In the genomic region with DNA sequence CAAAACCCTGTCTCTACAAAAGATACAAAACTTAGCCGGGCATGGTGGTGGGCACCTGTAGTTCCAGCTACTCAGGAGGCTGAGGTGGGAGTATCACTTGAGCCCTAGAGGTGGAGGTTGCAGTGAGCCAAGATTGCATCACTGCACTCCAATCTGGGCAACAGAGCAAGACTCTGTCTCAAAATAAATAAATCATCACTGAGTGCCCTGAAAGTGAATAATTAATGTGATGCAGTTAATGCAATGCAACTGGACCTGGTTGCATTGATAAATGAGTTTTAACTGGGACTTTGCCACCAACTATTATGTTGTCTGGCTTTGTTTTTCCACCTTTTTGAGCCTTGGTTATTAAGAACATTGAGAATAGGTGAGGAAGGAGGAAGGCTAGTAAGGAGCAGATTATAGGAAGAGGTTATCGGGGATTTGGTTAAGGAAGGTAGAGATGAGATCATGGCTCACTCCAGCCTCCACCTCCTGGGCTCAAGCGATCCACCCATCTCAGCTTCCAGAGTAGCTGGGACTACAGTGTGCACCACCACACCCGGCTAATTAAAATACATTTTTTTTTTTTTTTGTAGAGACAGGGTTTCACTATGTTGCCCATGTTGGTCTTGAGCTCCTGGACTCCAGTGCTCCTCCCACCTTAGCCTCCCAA, we compare ENCODE assay signal across 11 cellular contexts.
"Had no signal": no experiment of that assay in that cellular context is flagged by ENCODE, and none has a peak within 500 bp of the region (broad histone marks: within the 10 kb centered on the region; RNA-seq: fewer than 3 reads in every experiment).

No MANE protein-coding gene starts in this region.

- H3K4me3 ChIP-seq: ascending aorta, esophagus muscularis mucosa, tibial artery had no signal

- H3K27ac ChIP-seq: tibial artery had no signal

- H3K27ac Mint-ChIP-seq: stimulated activated memory B cell treated with anti-CD40 and anti-IgM and Interleukin-4, amounts not matched to agents 10 μg/mL and 1 μg/mL and 100 μg/mL, for 72 hours had no signal

- H3K27me3 ChIP-seq: ascending aorta, esophagus muscularis mucosa, tibial artery had no signal

- ATAC-seq: activated CD4-positive, CD25-positive, alpha-beta regulatory T cell treated with anti-CD3 and anti-CD28 coated beads, Interleukin-2, amount 50 U/mL, for 24 hours; activated naive CD8-positive, alpha-beta T cell treated with anti-CD3 and anti-CD28 coated beads, Interleukin-2, amount 50 U/mL, for 24 hours; stimulated activated memory B cell treated with anti-CD40 and anti-IgM and Interleukin-4, amounts not matched to agents 10 μg/mL and 1 μg/mL and 100 μg/mL, for 72 hours had no signal

- DNase-seq: activated CD4-positive, alpha-beta T cell treated with anti-CD3 and anti-CD28 coated beads, Interleukin-2, amount 50 U/mL, for 1 hour; activated gamma-delta T cell treated with Interleukin-2 at 50 U/mL for 16 hours; activated naive CD8-positive, alpha-beta T cell treated with anti-CD3 and anti-CD28 coated beads, Interleukin-2, amount 50 U/mL, for 24 hours; activated T-cell treated with anti-CD3 and anti-CD28 coated beads, Interleukin-2, amount 50 U/mL, for 1 hour; retina; SW 1271; tibial artery had no signal

- H3K9me3 Mint-ChIP-seq: activated naive CD8-positive, alpha-beta T cell treated with anti-CD3 and anti-CD28 coated beads, Interleukin-2, amount 50 U/mL, for 24 hours; stimulated activated memory B cell treated with anti-CD40 and anti-IgM and Interleukin-4, amounts not matched to agents 10 μg/mL and 1 μg/mL and 100 μg/mL, for 72 hours had no signal

- H3K9me3 ChIP-seq: ascending aorta, esophagus muscularis mucosa, tibial artery had no signal

- H3K4me3 Mint-ChIP-seq: activated naive CD8-positive, alpha-beta T cell treated with anti-CD3 and anti-CD28 coated beads, Interleukin-2, amount 50 U/mL, for 24 hours; stimulated activated memory B cell treated with anti-CD40 and anti-IgM and Interleukin-4, amounts not matched to agents 10 μg/mL and 1 μg/mL and 100 μg/mL, for 72 hours had no signal

- H3K27me3 Mint-ChIP-seq: activated naive CD8-positive, alpha-beta T cell treated with anti-CD3 and anti-CD28 coated beads, Interleukin-2, amount 50 U/mL, for 24 hours; stimulated activated memory B cell treated with anti-CD40 and anti-IgM and Interleukin-4, amounts not matched to agents 10 μg/mL and 1 μg/mL and 100 μg/mL, for 72 hours had no signal
